8 cellular contexts compared by ENCODE assay signal in genomic region chrX:73943572-73943899, GRCh38.
DNase-seq lines count a peak whose midpoint lies in the region; ATAC-seq and TF ChIP-seq lines count a peak whose summit lies in the region.

No MANE protein-coding gene starts in this region.

- no peak for TF ChIP-seq EP300 in SK-N-SH (IDR thresholded peaks at IDR 0.05; ENCODE audit: borderline replicate concordance in 1 of 2, low read depth in 1 of 2, low read length in 1 of 2)

- peaks cover 9 to 21% of the 10 kb centered on the region in 2 experiments for H3K36me3 ChIP-seq in SK-N-SH (replicated peaks in 1 of 2; ENCODE audit: control insufficient read depth in 1 of 2, insufficient read depth in 2 of 2, low read length in 1 of 2)
- peaks cover 0 to 12% of the 10 kb centered on the region in 2 donors for H3K36me3 ChIP-seq in gastrocnemius medialis

- DNase-seq in SK-N-SH (no peak), fibroblast of villous mesenchyme (ENCODE audit: low read depth) (no peak), gastrocnemius medialis (no peak), MV-4-11 (lab: John Stamatoyannopoulos, UW) (no peak), UCSD-AML1 (lab: John Stamatoyannopoulos, UW; ENCODE audit: unreplicated experiment) (no peak), NCI-H345 treated with DMSO at 0.1 percent for 48 hours (lab: John Stamatoyannopoulos, UW; ENCODE audit: unreplicated experiment) (no peak)

- no peaks in the 10 kb centered on the region for H3K9me2 ChIP-seq in SK-N-SH

- H3K79me2 ChIP-seq in SK-N-SH (ENCODE audit: insufficient read depth) = peaks cover 49% of the 10 kb centered on the region

- in situ Hi-C loops in gastrocnemius medialis (cut with MboI; ENCODE audit: low sequenced_read_pairs in 4 of 4) = no loop called here

- H3K27me3 ChIP-seq in SK-N-SH (ENCODE audit: insufficient read depth) (no peaks in the 10 kb centered on the region), gastrocnemius medialis (no peaks in the 10 kb centered on the region)

- H3K9me3 ChIP-seq in SK-N-SH (no peaks in the 10 kb centered on the region), gastrocnemius medialis (no peaks in the 10 kb centered on the region)

- H3F3A ChIP-seq in SK-N-SH (replicated peaks; ENCODE audit: insufficient read depth) = peaks cover 5% of the 10 kb centered on the region

- intact Hi-C loops in gastrocnemius medialis (cut with DNase I; ENCODE audit: low total_unique reads) = loop anchor here (5.0 kb wide), 1 partner anchor 69 kb away; no protein-coding TSS in a partner anchor

- H2AFZ ChIP-seq in SK-N-SH (ENCODE audit: low read depth) = peak overlapping the region; percentile 99

- H3K9ac ChIP-seq in SK-N-SH = peak overlapping the region; percentile 98

- POLR2A ChIA-PET in SK-N-SH (lab: Yijun Ruan, JAX) = no interaction called here

- CTCF ChIA-PET in SK-N-SH (lab: Yijun Ruan, JAX) = interaction anchor here (1.1 kb wide), 1 partner anchor 15 kb away, joined by 3 read pairs; no protein-coding TSS in a partner anchor

- ATAC-seq in GM18907 (IDR thresholded peaks at IDR 0.05; ENCODE audit: unreplicated experiment) (peak; percentile 5), gastrocnemius medialis (no peak), GM21825 (IDR thresholded peaks at IDR 0.05; ENCODE audit: unreplicated experiment) (no peak)

- peak overlapping the region; percentile 77 to 92 for H3K4me3 ChIP-seq in SK-N-SH (ENCODE audit: low read depth in 2 of 2, low read length in 1 of 2)
- peak overlapping the region; percentile 92 for H3K4me3 ChIP-seq in fibroblast of villous mesenchyme (ENCODE audit: low read depth, low read length)
- peak overlapping the region; percentile 67 to 85 (median 70) for H3K4me3 ChIP-seq in gastrocnemius medialis

- TF ChIP-seq POLR2A in gastrocnemius medialis (IDR thresholded peaks at IDR 0.05) = no peak

- no peaks in the 10 kb centered on the region for H4K20me1 ChIP-seq in SK-N-SH (ENCODE audit: insufficient read depth)

- TF ChIP-seq RAD21 in SK-N-SH (IDR thresholded peaks at IDR 0.05; ENCODE audit: low read length) = no peak

- peak overlapping the region; percentile 79 for H3K4me2 ChIP-seq in SK-N-SH

- no peaks in the 10 kb centered on the region; a peak in 1 of 4 replicates for H3K4me1 ChIP-seq in SK-N-SH (ENCODE audit: control insufficient read depth in 1 of 2, insufficient read depth in 2 of 2, low read depth in 1 of 2, low read length in 1 of 2)
- H3K4me1 ChIP-seq in gastrocnemius medialis = peaks cover 0 to 27% of the 10 kb centered on the region in 2 donors

- 54% methylated on average over 5 of the region's 5 CpGs for WGBS in SK-N-SH (ENCODE audit: low lambda C conversion rate)

- no peak for TF ChIP-seq CTCF in SK-N-SH (IDR thresholded peaks at IDR 0.05)
- TF ChIP-seq CTCF in fibroblast of villous mesenchyme (IDR thresholded peaks at IDR 0.05; ENCODE audit: insufficient read depth, low read depth, low read length) = no peak
- no peak for TF ChIP-seq CTCF in gastrocnemius medialis (IDR thresholded peaks at IDR 0.05 in 4 of 5, conservative IDR thresholded peaks at IDR 0.05 in 1 of 5)

- H3K27ac ChIP-seq in SK-N-SH (ENCODE audit: low read depth in 2 of 2, low read length in 1 of 2) (peak overlapping the region; percentile 77 to 84), gastrocnemius medialis (peak overlapping the region; percentile 78 to 91 (median 84))

TF ChIP-seq in SK-N-SH, 30 proteins besides CTCF, POLR2A, EP300 and RAD21:
- TF ChIP-seq, protein P1, sequence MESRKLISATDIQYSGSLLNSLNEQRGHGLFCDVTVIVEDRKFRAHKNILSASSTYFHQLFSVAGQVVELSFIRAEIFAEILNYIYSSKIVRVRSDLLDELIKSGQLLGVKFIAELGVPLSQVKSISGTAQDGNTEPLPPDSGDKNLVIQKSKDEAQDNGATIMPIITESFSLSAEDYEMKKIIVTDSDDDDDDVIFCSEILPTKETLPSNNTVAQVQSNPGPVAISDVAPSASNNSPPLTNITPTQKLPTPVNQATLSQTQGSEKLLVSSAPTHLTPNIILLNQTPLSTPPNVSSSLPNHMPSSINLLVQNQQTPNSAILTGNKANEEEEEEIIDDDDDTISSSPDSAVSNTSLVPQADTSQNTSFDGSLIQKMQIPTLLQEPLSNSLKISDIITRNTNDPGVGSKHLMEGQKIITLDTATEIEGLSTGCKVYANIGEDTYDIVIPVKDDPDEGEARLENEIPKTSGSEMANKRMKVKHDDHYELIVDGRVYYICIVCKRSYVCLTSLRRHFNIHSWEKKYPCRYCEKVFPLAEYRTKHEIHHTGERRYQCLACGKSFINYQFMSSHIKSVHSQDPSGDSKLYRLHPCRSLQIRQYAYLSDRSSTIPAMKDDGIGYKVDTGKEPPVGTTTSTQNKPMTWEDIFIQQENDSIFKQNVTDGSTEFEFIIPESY (IDR thresholded peaks at IDR 0.05; ENCODE audit: borderline replicate concordance, low read depth) = no peak
- TF ChIP-seq MXI1 (IDR thresholded peaks at IDR 0.05; ENCODE audit: low read depth, low read length) = no peak
